19 cellular contexts compared by ENCODE assay signal in genomic region chr14:24414732-24415420, GRCh38. TPM values are rescaled to one million over a fixed set of nuclear protein-coding genes. Genes with fewer than 3 reads are reported as not detected.
"Had no signal": no experiment of that assay in that cellular context is flagged by ENCODE, and none has a peak within 500 bp of the region (broad histone marks: within the 10 kb centered on the region; RNA-seq: fewer than 3 reads in every experiment).

No MANE protein-coding gene starts in this region.

- H3K9me3 Mint-ChIP-seq: IgD-negative memory B cell had no signal

- ATAC-seq: K562 had no signal

- DNase-seq: NCI-H1092, NCI-H1105 treated with DMSO at 0.1 percent for 48 hours, NCI-H1417 treated with DMSO at 0.1 percent for 48 hours, NCI-H187, NCI-H2029, NCI-H2081 treated with DMSO at 0.1 percent for 48 hours, NCI-H2171, NCI-H226, NCI-H446, NCI-H510A, NCI-H524 treated with DMSO at 0.1 percent for 48 hours, NCI-H69, NCI-H774, Right ventricle myocardium superior, RPMI8226, SIG-M5 had no signal

RNA-seq across cellular contexts. Expression of gene NYNRIN, which starts 16.1 kb away (rescaled TPM):
- total RNA-seq: MCF 10A had no signal
